8 cellular contexts compared by ENCODE assay signal in genomic region chr5:36777105-36777757, GRCh38.
DNase-seq lines count a peak whose midpoint lies in the region; ATAC-seq, FAIRE-seq and TF ChIP-seq lines count a peak whose summit lies in the region.

No MANE protein-coding gene starts in this region.

- DNase-seq in NCI-H526 (lab: John Stamatoyannopoulos, UW) (peak; percentile 44 to 87), epithelial cell of esophagus (ENCODE audit: low read depth) (peak; percentile 32), non-pigmented ciliary epithelial cell (ENCODE audit: low read depth) (peak; percentile 4), GM13976 (ENCODE audit: low spot score) (no peak), KG1 (lab: John Stamatoyannopoulos, UW) (no peak)

- in situ Hi-C loops in GM13976 (cut with MboI; ENCODE audit: low sequenced_read_pairs, unreplicated experiment): no loop called here

- peak; percentile 3 for FAIRE-seq in G401.6 (lab: Jason Lieb, UNC)

- no peak overlapping the region for H3K4me3 ChIP-seq in epithelial cell of esophagus (ENCODE audit: low read length)

- TF ChIP-seq CTCF in epithelial cell of esophagus (IDR thresholded peaks at IDR 0.05; ENCODE audit: insufficient read depth, low read depth, low read length, missing control alignments) (peak; percentile 38), GM13976 (IDR thresholded peaks at IDR 0.05; ENCODE audit: borderline replicate concordance, control extremely low read depth, extremely low read depth, insufficient read depth, missing control alignments) (no peak)

- no peak for ATAC-seq in HG03196 (IDR thresholded peaks at IDR 0.05; ENCODE audit: unreplicated experiment)
- ATAC-seq in HG02885 (IDR thresholded peaks at IDR 0.05; ENCODE audit: poor library complexity, unreplicated experiment): no peak

Comparison
In these comparisons a context has a peak if more than half of its experiments do, and no peak if none do; other contexts are left out.
1. DNase-seq: peak in NCI-H526 (2 of 2), epithelial cell of esophagus (single experiment) and non-pigmented ciliary epithelial cell (single experiment); none in GM13976 (single experiment) and KG1 (single experiment).